Comparison of ENCODE assay signal across 23 cellular contexts in genomic region chr9:134167530-134167931, GRCh38. TPM values are rescaled to one million over a fixed set of nuclear protein-coding genes. Genes with fewer than 3 reads are reported as not detected.
DNase-seq lines count a peak whose midpoint lies in the region; FAIRE-seq and TF ChIP-seq lines count a peak whose summit lies in the region.
"Had no signal": no experiment of that assay in that cellular context is flagged by ENCODE, and none has a peak within 500 bp of the region (broad histone marks: within the 10 kb centered on the region; RNA-seq: fewer than 3 reads in every experiment).

No MANE protein-coding gene starts in this region.

- 54 to 67% methylated on average over 1 to 4 of the region's 4 CpGs for WGBS in transverse colon (ENCODE audit: low coverage in 1 of 2), 2 donors

- in situ Hi-C loops in transverse colon (cut with MboI; ENCODE audit: low pct_ligation_motif_present in 1 of 4, low pct_unique_long_range_greater_than_20kb in 1 of 4, low sequenced_read_pairs in 3 of 4): loop anchor here in 3 of 4 donors (5.0 to 25.0 kb wide), 3 partner anchors 277 to 570 kb away; no protein-coding TSS in a partner anchor

- peak; percentile 75 for DNase-seq in H54 (ENCODE audit: insufficient read length, low spot score)
- DNase-seq in astrocyte (ENCODE audit: low read depth): peak; percentile 48
- peak; percentile 58 for DNase-seq in hepatic stellate cell (ENCODE audit: low spot score)
- DNase-seq in transverse colon: no peak
- no peak for DNase-seq in SKM-1 treated with dmso at 0.1 percent for 144 hours (lab: John Stamatoyannopoulos, UW; ENCODE audit: unreplicated experiment)
- DNase-seq in caudate nucleus (lab: John Stamatoyannopoulos, UW): no peak
- no peak for DNase-seq in T-helper 1 cell
- DNase-seq: activated CD4-positive, alpha-beta T cell treated with anti-CD3 and anti-CD28 coated beads, Interleukin-2, amount 50 U/mL, for 1 hour; activated CD8-positive, alpha-beta memory T cell treated with anti-CD3 and anti-CD28 coated beads, Interleukin-2, amount 50 U/mL, for 48 hours; activated gamma-delta T cell treated with Interleukin-2 at 50 U/mL for 16 hours; DMS53; GOT3; left ventricle myocardium inferior; MM.1S; NCI-H1694; NCI-H345; pancreas; stimulated activated CD8-positive, alpha-beta memory T cell treated with anti-CD3 and anti-CD28 coated beads, Interleukin-4, amount 100 ng/mL, for 48 hours; T-cell had no signal

- H3K79me2 ChIP-seq in astrocyte (ENCODE audit: insufficient read depth, low read length): no peaks in the 10 kb centered on the region

- H3K9me3 ChIP-seq in astrocyte (ENCODE audit: insufficient read depth, low read depth, low read length) (no peaks in the 10 kb centered on the region), transverse colon (peaks cover 0 to 4% of the 10 kb centered on the region in 2 donors)
- H3K9me3 ChIP-seq: pancreas had no signal

- no peaks in the 10 kb centered on the region for H3K27me3 ChIP-seq in astrocyte (ENCODE audit: insufficient read depth, low read length)
- H3K27me3 ChIP-seq in transverse colon: no peaks in the 10 kb centered on the region
- H3K27me3 ChIP-seq: pancreas had no signal

- TF ChIP-seq CTCF in astrocyte (IDR thresholded peaks at IDR 0.05; ENCODE audit: insufficient read depth, low read depth, low read length) (no peak), transverse colon (IDR thresholded peaks at IDR 0.05) (no peak)

- TF ChIP-seq POLR2A in H54 (IDR thresholded peaks at IDR 0.05; ENCODE audit: low read depth, low read length): no peak
- no peak for TF ChIP-seq POLR2A in transverse colon (IDR thresholded peaks at IDR 0.05)

- no peaks in the 10 kb centered on the region for H4K20me1 ChIP-seq in astrocyte (ENCODE audit: insufficient read depth, low read length)

- H3K27ac Mint-ChIP-seq in astrocyte (ENCODE audit: unreplicated experiment): no peak overlapping the region
- H3K27ac Mint-ChIP-seq: T-cell had no signal

- H3K4me3 Mint-ChIP-seq in astrocyte (ENCODE audit: unreplicated experiment): no peak overlapping the region
- H3K4me3 Mint-ChIP-seq: T-cell had no signal

- H3K36me3 Mint-ChIP-seq in astrocyte (ENCODE audit: low read depth, unreplicated experiment): no peaks in the 10 kb centered on the region
- H3K36me3 Mint-ChIP-seq: T-cell had no signal

- H3K9ac ChIP-seq in astrocyte (ENCODE audit: low read length): no peak overlapping the region

- TF ChIP-seq EP300 in transverse colon (IDR thresholded peaks at IDR 0.05; ENCODE audit: low read depth): no peak

- intact Hi-C loops in transverse colon (cut with DNase I; ENCODE audit: low total_unique reads): no loop called here

- H3K36me3 ChIP-seq in astrocyte (ENCODE audit: insufficient read depth, low read length): no peaks in the 10 kb centered on the region
- H3K36me3 ChIP-seq in transverse colon: no peaks in the 10 kb centered on the region
- H3K36me3 ChIP-seq: left ventricle myocardium inferior, pancreas had no signal

- no peaks in the 10 kb centered on the region for H3K9me3 Mint-ChIP-seq in astrocyte (ENCODE audit: unreplicated experiment)
- H3K9me3 Mint-ChIP-seq: T-cell had no signal

- peaks cover 11% of the 10 kb centered on the region for H3K4me1 Mint-ChIP-seq in astrocyte (ENCODE audit: low read depth, unreplicated experiment)

- H3K27me3 Mint-ChIP-seq in astrocyte (ENCODE audit: low read depth, unreplicated experiment): no peaks in the 10 kb centered on the region
- H3K27me3 Mint-ChIP-seq: T-cell had no signal

- H3K4me3 ChIP-seq in astrocyte (ENCODE audit: insufficient read depth, low read depth, low read length): no peak overlapping the region
- no peak overlapping the region for H3K4me3 ChIP-seq in transverse colon
- H3K4me3 ChIP-seq: left ventricle myocardium inferior, pancreas, skin epidermis had no signal

- H3K27ac ChIP-seq in astrocyte (ENCODE audit: low read depth, low read length): no peak overlapping the region
- H3K27ac ChIP-seq in transverse colon: peak overlapping the region in 3 of 4 donors; percentile 22 to 42 (median 25)
- H3K27ac ChIP-seq in caudate nucleus (ENCODE audit: low read depth, low read length): no peak overlapping the region
- H3K27ac ChIP-seq: left ventricle myocardium inferior, pancreas, skin epidermis had no signal

- H2AFZ ChIP-seq in astrocyte (ENCODE audit: low read depth, low read length): no peak overlapping the region

- peak overlapping the region; percentile 4 for H3K4me2 ChIP-seq in astrocyte (ENCODE audit: low read length)

- FAIRE-seq in H54 (lab: Jason Lieb, UNC) (no peak), astrocyte (lab: Jason Lieb, UNC) (no peak)
- FAIRE-seq: endometrium, pancreas had no signal

- H3K4me1 ChIP-seq in astrocyte (ENCODE audit: insufficient read depth, low read length) (peaks cover 12% of the 10 kb centered on the region), transverse colon (peaks cover 4 to 22% (median 13%) of the 10 kb centered on the region in 4 donors)

RNA-seq across cellular contexts. Expression of gene RNU6ATAC, which starts 3.2 kb away (rescaled TPM):
- 31.8 and 59.4 TPM in 2 replicates for total RNA-seq in astrocyte
- not detected for total RNA-seq in transverse colon
- total RNA-seq: cerebellum, glomerular endothelial cell had no signal

RNA-seq across cellular contexts. Expression of gene WDR5, which starts 31.6 kb away (rescaled TPM):
- total RNA-seq in astrocyte: 26.2 and 28.1 TPM in 2 replicates
- total RNA-seq in transverse colon: 10 to 100 TPM in 3 of 4 donors, 1 to 10 TPM in 1; 8.2 to 95.7 (median 16.3) TPM

Comparison
In these comparisons a context has a peak if more than half of its experiments do, and no peak if none do; other contexts are left out.
1. DNase-seq: peak in H54 (single experiment), astrocyte (single experiment) and hepatic stellate cell (single experiment); none in transverse colon (single experiment), SKM-1 treated with dmso at 0.1 percent for 144 hours (single experiment), caudate nucleus (0 of 61) and T-helper 1 cell (0 of 5).
2. H3K27ac ChIP-seq: peak in transverse colon (3 of 4); none in astrocyte (single experiment) and caudate nucleus (single experiment).
3. RNA of gene RNU6ATAC, which starts 3.2 kb away (total RNA-seq): 31.8 to 59.4 TPM in astrocyte; not detected in transverse colon; every median in the first group is over 10 times any median in the second.